1 cellular context compared by ENCODE assay signal in the genomic region with DNA sequence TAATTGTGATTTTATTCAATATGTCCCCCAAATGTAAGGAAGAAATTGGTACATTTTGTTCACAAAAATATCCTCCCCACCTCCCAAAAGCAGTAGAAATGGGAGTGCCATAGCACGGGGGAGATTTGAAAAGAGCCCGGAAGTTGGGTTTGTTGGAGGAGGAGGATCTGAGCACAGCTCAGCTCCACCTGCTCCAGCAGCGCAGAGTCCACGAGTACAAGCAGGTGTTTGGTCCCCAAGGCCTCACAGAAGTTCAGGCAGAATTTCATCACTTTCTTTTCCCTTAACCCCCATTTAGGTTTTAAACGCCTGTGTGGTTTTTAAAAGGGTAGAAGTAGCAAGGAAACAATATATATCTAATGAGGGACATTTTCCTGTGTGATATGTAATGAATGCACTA.
TF ChIP-seq lines count a peak whose summit lies in the region.

No MANE protein-coding gene starts in this region.

TF ChIP-seq in HepG2, 621 proteins besides CTCF, POLR2A, EP300 and RAD21 (continued from another document):
- no peak for TF ChIP-seq REST (IDR thresholded peaks at IDR 0.05; ENCODE audit: borderline replicate concordance in 1 of 2, low read depth in 1 of 2, low read length in 2 of 2)
- no peak for TF ChIP-seq MIXL1 (CRISPR knock-in tag; IDR thresholded peaks at IDR 0.05)
- no peak for TF ChIP-seq ZFP41 (CRISPR knock-in tag; IDR thresholded peaks at IDR 0.05; ENCODE audit: borderline replicate concordance)
- TF ChIP-seq, protein P1, sequence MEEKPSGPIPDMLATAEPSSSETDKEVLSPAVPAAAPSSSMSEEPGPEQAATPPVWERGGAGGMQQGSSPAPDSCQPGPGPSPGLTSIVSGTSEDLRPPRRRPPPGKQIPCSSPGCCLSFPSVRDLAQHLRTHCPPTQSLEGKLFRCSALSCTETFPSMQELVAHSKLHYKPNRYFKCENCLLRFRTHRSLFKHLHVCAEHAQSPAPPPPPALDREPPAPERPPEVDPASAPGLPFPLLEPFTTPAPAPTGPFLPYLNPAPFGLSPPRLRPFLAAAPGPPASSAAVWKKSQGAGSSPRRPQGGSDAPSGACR (CRISPR knock-in tag; IDR thresholded peaks at IDR 0.05): no peak
- TF ChIP-seq KDM1A (CRISPR knock-in tag; IDR thresholded peaks at IDR 0.05): no peak
- TF ChIP-seq, protein P2, sequence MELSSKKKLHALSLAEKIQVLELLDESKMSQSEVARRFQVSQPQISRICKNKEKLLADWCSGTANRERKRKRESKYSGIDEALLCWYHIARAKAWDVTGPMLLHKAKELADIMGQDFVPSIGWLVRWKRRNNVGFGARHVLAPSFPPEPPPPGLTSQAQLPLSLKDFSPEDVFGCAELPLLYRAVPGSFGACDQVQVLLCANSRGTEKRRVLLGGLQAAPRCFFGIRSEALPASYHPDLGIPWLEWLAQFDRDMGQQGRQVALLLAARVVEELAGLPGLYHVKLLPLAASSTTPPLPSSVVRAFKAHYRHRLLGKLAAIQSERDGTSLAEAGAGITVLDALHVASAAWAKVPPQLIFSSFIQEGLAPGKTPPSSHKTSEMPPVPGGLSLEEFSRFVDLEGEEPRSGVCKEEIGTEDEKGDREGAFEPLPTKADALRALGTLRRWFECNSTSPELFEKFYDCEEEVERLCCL (CRISPR knock-in tag; IDR thresholded peaks at IDR 0.05; ENCODE audit: borderline replicate concordance): no peak
- TF ChIP-seq ZBTB44 (CRISPR knock-in tag; IDR thresholded peaks at IDR 0.05): no peak
- TF ChIP-seq ZNF724P (CRISPR knock-in tag; IDR thresholded peaks at IDR 0.05; ENCODE audit: borderline replicate concordance): no peak
- TF ChIP-seq ZFP36L2 (CRISPR knock-in tag; IDR thresholded peaks at IDR 0.05): no peak
- no peak for TF ChIP-seq ZBTB7A (CRISPR knock-in tag; IDR thresholded peaks at IDR 0.05)
- TF ChIP-seq, protein P3, sequence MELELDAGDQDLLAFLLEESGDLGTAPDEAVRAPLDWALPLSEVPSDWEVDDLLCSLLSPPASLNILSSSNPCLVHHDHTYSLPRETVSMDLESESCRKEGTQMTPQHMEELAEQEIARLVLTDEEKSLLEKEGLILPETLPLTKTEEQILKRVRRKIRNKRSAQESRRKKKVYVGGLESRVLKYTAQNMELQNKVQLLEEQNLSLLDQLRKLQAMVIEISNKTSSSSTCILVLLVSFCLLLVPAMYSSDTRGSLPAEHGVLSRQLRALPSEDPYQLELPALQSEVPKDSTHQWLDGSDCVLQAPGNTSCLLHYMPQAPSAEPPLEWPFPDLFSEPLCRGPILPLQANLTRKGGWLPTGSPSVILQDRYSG (CRISPR knock-in tag; IDR thresholded peaks at IDR 0.05): no peak
- no peak for TF ChIP-seq CEBPG (CRISPR knock-in tag; IDR thresholded peaks at IDR 0.05)
- TF ChIP-seq PREB (CRISPR knock-in tag; IDR thresholded peaks at IDR 0.05): no peak
- no peak for TF ChIP-seq CCAR2 (optimal IDR thresholded peaks at IDR 0.05; ENCODE audit: low read depth, low read length)
